23 cellular contexts compared by ENCODE assay signal in genomic region chr1:116284819-116285390, GRCh38.
A peak's percentile ranks its signal among the peaks of the same experiment; 100 is the strongest.
DNase-seq lines count a peak whose midpoint lies in the region; ATAC-seq and TF ChIP-seq lines count a peak whose summit lies in the region.
"Had no signal": no experiment of that assay in that cellular context is flagged by ENCODE, and none has a peak within 500 bp of the region (broad histone marks: within the 10 kb centered on the region; RNA-seq: fewer than 3 reads in every experiment).

No MANE protein-coding gene starts in this region.

- H3K23ac ChIP-seq in trophoblast cell (ENCODE audit: low read length), result peak overlapping the region; percentile 40

- WGBS in heart right ventricle, 2 donors, result 77 to 78% methylated on average over 5 of the region's 5 CpGs
- WGBS in trophoblast cell (ENCODE audit: extremely low coverage, insufficient coverage, insufficient read length), result no CpG with 5 or more reads among the region's 5 CpGs

- no peak overlapping the region for H3K4me3 ChIP-seq in heart right ventricle
- H3K4me3 ChIP-seq in trophoblast cell (ENCODE audit: low read depth, low read length), result no peak overlapping the region
- H3K4me3 ChIP-seq: GM12878, mucosa of descending colon, thyroid gland had no signal

- no peak overlapping the region for H3K4me2 ChIP-seq in trophoblast cell (ENCODE audit: low read length)

- no peak overlapping the region for H4K12ac ChIP-seq in trophoblast cell (ENCODE audit: low read depth, low read length)

- no peak overlapping the region for H2BK12ac ChIP-seq in trophoblast cell (ENCODE audit: low read length)

- intact Hi-C loops in heart right ventricle (cut with DNase I), result no loop called here

- no peaks in the 10 kb centered on the region for H3K36me3 ChIP-seq in heart right ventricle
- H3K36me3 ChIP-seq in trophoblast cell (ENCODE audit: control insufficient read depth in 1 of 2, insufficient read depth in 2 of 2, low read length in 2 of 2), result no peaks in the 10 kb centered on the region
- H3K36me3 ChIP-seq: thyroid gland had no signal

- H4K91ac ChIP-seq in trophoblast cell (ENCODE audit: low read depth, low read length), result no peak overlapping the region

- peak in 6 of 8 donors; percentile 51 to 96 (median 75) for ATAC-seq in heart right ventricle
- no peak for ATAC-seq in GM18519 (IDR thresholded peaks at IDR 0.05; ENCODE audit: low FRiP score, unreplicated experiment)
- ATAC-seq in HG02642 (IDR thresholded peaks at IDR 0.05; ENCODE audit: poor library complexity, unreplicated experiment), result no peak
- ATAC-seq: activated T-cell treated with anti-CD3 and anti-CD28 coated beads, Interleukin-2, amount 50 U/mL, for 4 hours; GM12878; mucosa of descending colon had no signal

- H3K79me2 ChIP-seq in trophoblast cell (ENCODE audit: control insufficient read depth, insufficient read depth, low read length, poor library complexity), result no peaks in the 10 kb centered on the region

- H3K18ac ChIP-seq in trophoblast cell (ENCODE audit: low read length), result no peak overlapping the region

- no peak overlapping the region for H2AK5ac ChIP-seq in trophoblast cell (ENCODE audit: low read length)

- peaks cover 0 to 11% (median 0%) of the 10 kb centered on the region in 11 donors for H3K9me3 ChIP-seq in heart right ventricle
- no peaks in the 10 kb centered on the region for H3K9me3 ChIP-seq in trophoblast cell (ENCODE audit: insufficient read depth, low read depth, low read length)
- H3K9me3 ChIP-seq: mucosa of descending colon, thyroid gland had no signal

- DNase-seq in NCI-H2029 treated with DMSO at 0.1 percent for 48 hours (lab: John Stamatoyannopoulos, UW) (peak; percentile 77), NCI-H510A treated with DMSO at 0.1 percent for 48 hours (lab: John Stamatoyannopoulos, UW) (peak; percentile 75), heart right ventricle (peak; percentile 30 to 39), trophoblast cell (no peak), ureter (ENCODE audit: low spot score) (no peak)
- DNase-seq: activated CD4-positive, alpha-beta T cell treated with anti-CD3 and anti-CD28 coated beads for 4 hours; activated naive CD4-positive, alpha-beta T cell; activated T-cell treated with anti-CD3 and anti-CD28 coated beads, Interleukin-2, amount 50 U/mL, for 4 hours; amygdala; CD8-positive, alpha-beta memory T cell; DMS79 treated with DMSO at 0.1 percent for 48 hours; KBM-7; MM.1S; mucosa of descending colon; NCI-H2081; NCI-H69; stimulated activated CD4-positive, alpha-beta T cell treated with anti-CD3 and anti-CD28 coated beads, Interleukin-4, amount 100 ng/mL, for 4 hours; T-helper 1 cell; thyroid gland had no signal

- H4K8ac ChIP-seq in trophoblast cell (ENCODE audit: low read depth, low read length), result no peak overlapping the region

- no peak overlapping the region for H3K27ac ChIP-seq in heart right ventricle
- H3K27ac ChIP-seq in trophoblast cell (ENCODE audit: low read depth, low read length), result no peak overlapping the region
- H3K27ac ChIP-seq: epithelial cell of prostate, thyroid gland had no signal

- no peaks in the 10 kb centered on the region for H3K79me1 ChIP-seq in trophoblast cell (ENCODE audit: low read length)

- no peak overlapping the region for H3K4ac ChIP-seq in trophoblast cell (ENCODE audit: low read depth, low read length)

- H3K14ac ChIP-seq in trophoblast cell (ENCODE audit: low read length), result no peak overlapping the region

- no peak overlapping the region for H3K9ac ChIP-seq in trophoblast cell (ENCODE audit: low read length)

- no peak overlapping the region for H2AFZ ChIP-seq in trophoblast cell (ENCODE audit: insufficient read depth, low read length, poor library complexity)

- H3K27me3 ChIP-seq in heart right ventricle (peaks cover 0 to 4% (median 0%) of the 10 kb centered on the region in 7 donors), trophoblast cell (ENCODE audit: insufficient read depth, low read length) (no peaks in the 10 kb centered on the region)
- H3K27me3 ChIP-seq: thyroid gland had no signal

- H2BK5ac ChIP-seq in trophoblast cell (ENCODE audit: low read depth, low read length, poor library complexity), result no peak overlapping the region

- H3K4me1 ChIP-seq in heart right ventricle (no peaks in the 10 kb centered on the region), trophoblast cell (ENCODE audit: control insufficient read depth in 1 of 2, insufficient read depth in 2 of 2, low read length in 2 of 2) (peaks cover 2 to 4% of the 10 kb centered on the region in 2 experiments)

- TF ChIP-seq CTCF in heart right ventricle (IDR thresholded peaks at IDR 0.05), result no peak

- no peak overlapping the region for H2BK120ac ChIP-seq in trophoblast cell (ENCODE audit: insufficient read depth, low read length, poor library complexity)

Comparison
In these comparisons a context has a peak if more than half of its experiments do, and no peak if none do; other contexts are left out.
1. DNase-seq: peak in NCI-H2029 treated with DMSO at 0.1 percent for 48 hours (single experiment), NCI-H510A treated with DMSO at 0.1 percent for 48 hours (single experiment) and heart right ventricle (2 of 2); none in trophoblast cell (0 of 2) and ureter (single experiment).
2. ATAC-seq: peak in heart right ventricle (6 of 8); none in GM18519 (single experiment) and HG02642 (single experiment).